Comparison of ENCODE assay signal across 8 cellular contexts in genomic region chr9:91100878-91101450, GRCh38.
DNase-seq lines count a peak whose midpoint lies in the region; ATAC-seq and TF ChIP-seq lines count a peak whose summit lies in the region.

No MANE protein-coding gene starts in this region.

- peaks cover 68% of the 10 kb centered on the region for H3K4me1 Mint-ChIP-seq in activated T-helper 2 cell treated with anti-CD3 and anti-CD28 coated beads, Interferon-gamma antibody, Interleukin-2, Interleukin-4, amounts not matched to agents 10 μg/mL and 5 μg/mL and 100 μg/mL, durations not matched to agents 14 hours and 24 hours and 36 hours (ENCODE audit: low read depth)
- H3K4me1 Mint-ChIP-seq in stimulated activated effector memory CD8-positive, alpha-beta T cell treated with anti-CD3 and anti-CD28 coated beads, Interleukin-12 subunit alpha, Interleukin-12 subunit beta, amount 100 ng/mL, for 72 hours = peaks cover 77% of the 10 kb centered on the region

- no peaks in the 10 kb centered on the region for H3K27me3 Mint-ChIP-seq in activated T-helper 2 cell treated with anti-CD3 and anti-CD28 coated beads, Interferon-gamma antibody, Interleukin-2, Interleukin-4, amounts not matched to agents 10 μg/mL and 5 μg/mL and 100 μg/mL, durations not matched to agents 14 hours and 24 hours and 36 hours (ENCODE audit: low read depth)

- peak overlapping the region; percentile 93 for H3K27ac Mint-ChIP-seq in activated T-helper 2 cell treated with anti-CD3 and anti-CD28 coated beads, Interferon-gamma antibody, Interleukin-2, Interleukin-4, amounts not matched to agents 10 μg/mL and 5 μg/mL and 100 μg/mL, durations not matched to agents 14 hours and 24 hours and 36 hours
- peak overlapping the region; percentile 94 for H3K27ac Mint-ChIP-seq in stimulated activated effector memory CD8-positive, alpha-beta T cell treated with anti-CD3 and anti-CD28 coated beads, Interleukin-12 subunit alpha, Interleukin-12 subunit beta, amount 100 ng/mL, for 72 hours

- H3K27me3 ChIP-seq in right atrium auricular region = no peaks in the 10 kb centered on the region

- peak overlapping the region; percentile 78 for H3K4me3 Mint-ChIP-seq in activated T-helper 2 cell treated with anti-CD3 and anti-CD28 coated beads, Interferon-gamma antibody, Interleukin-2, Interleukin-4, amounts not matched to agents 10 μg/mL and 5 μg/mL and 100 μg/mL, durations not matched to agents 14 hours and 24 hours and 36 hours (ENCODE audit: low read depth)
- H3K4me3 Mint-ChIP-seq in stimulated activated effector memory CD8-positive, alpha-beta T cell treated with anti-CD3 and anti-CD28 coated beads, Interleukin-12 subunit alpha, Interleukin-12 subunit beta, amount 100 ng/mL, for 72 hours = peak overlapping the region; percentile 91

- H3K27ac ChIP-seq in right atrium auricular region = peak overlapping the region; percentile 86 to 92

- H3K36me3 ChIP-seq in right atrium auricular region = no peaks in the 10 kb centered on the region

- ATAC-seq in stimulated activated effector memory CD8-positive, alpha-beta T cell treated with anti-CD3 and anti-CD28 coated beads, Interleukin-12 subunit alpha, Interleukin-12 subunit beta, amount 100 ng/mL, for 72 hours = no peak
- no peak for ATAC-seq in GM18870 (IDR thresholded peaks at IDR 0.05; ENCODE audit: unreplicated experiment)
- ATAC-seq in GM21723 (IDR thresholded peaks at IDR 0.05; ENCODE audit: unreplicated experiment) = no peak

- no peaks in the 10 kb centered on the region for H3K9me3 ChIP-seq in right atrium auricular region

- no peak overlapping the region for H3K4me3 ChIP-seq in right atrium auricular region

- intact Hi-C loops in activated T-helper 2 cell treated with anti-CD3 and anti-CD28 coated beads, Interferon-gamma antibody, Interleukin-2, Interleukin-4, amounts not matched to agents 10 μg/mL and 5 μg/mL and 100 μg/mL, durations not matched to agents 14 hours and 24 hours and 36 hours (cut with micrococcal nuclease) = loop anchor here (1.0 to 5.0 kb wide), 9 partner anchors 30 to 318 kb away; no protein-coding TSS in a partner anchor

- H3K4me1 ChIP-seq in right atrium auricular region = peaks cover 0 to 45% of the 10 kb centered on the region in 2 donors

- no peaks in the 10 kb centered on the region for H3K9me3 Mint-ChIP-seq in activated T-helper 2 cell treated with anti-CD3 and anti-CD28 coated beads, Interferon-gamma antibody, Interleukin-2, Interleukin-4, amounts not matched to agents 10 μg/mL and 5 μg/mL and 100 μg/mL, durations not matched to agents 14 hours and 24 hours and 36 hours
- peaks cover 6% of the 10 kb centered on the region for H3K9me3 Mint-ChIP-seq in stimulated activated effector memory CD8-positive, alpha-beta T cell treated with anti-CD3 and anti-CD28 coated beads, Interleukin-12 subunit alpha, Interleukin-12 subunit beta, amount 100 ng/mL, for 72 hours

- peaks cover 77% of the 10 kb centered on the region for H3K36me3 Mint-ChIP-seq in activated T-helper 2 cell treated with anti-CD3 and anti-CD28 coated beads, Interferon-gamma antibody, Interleukin-2, Interleukin-4, amounts not matched to agents 10 μg/mL and 5 μg/mL and 100 μg/mL, durations not matched to agents 14 hours and 24 hours and 36 hours (ENCODE audit: low read depth)
- peaks cover 38% of the 10 kb centered on the region for H3K36me3 Mint-ChIP-seq in stimulated activated effector memory CD8-positive, alpha-beta T cell treated with anti-CD3 and anti-CD28 coated beads, Interleukin-12 subunit alpha, Interleukin-12 subunit beta, amount 100 ng/mL, for 72 hours

- TF ChIP-seq CTCF in right atrium auricular region (IDR thresholded peaks at IDR 0.05) = no peak

- DNase-seq in HuH-7.5 (ENCODE audit: low spot score) (peak; percentile 43), right atrium auricular region (ENCODE audit: low spot score) (peak; percentile 74), COR-L47 (lab: John Stamatoyannopoulos, UW) (no peak), NCI-H1417 (lab: John Stamatoyannopoulos, UW) (no peak)
- no peak for DNase-seq in activated T-helper 2 cell treated with anti-CD3 and anti-CD28 coated beads, Interferon-gamma antibody, Interleukin-2, Interleukin-4, amounts not matched to agents 10 μg/mL and 5 μg/mL and 100 μg/mL, durations not matched to agents 14 hours and 24 hours and 36 hours (ENCODE audit: low spot score)
- no peak for DNase-seq in stimulated activated effector memory CD8-positive, alpha-beta T cell treated with anti-CD3 and anti-CD28 coated beads, Interleukin-12 subunit alpha, Interleukin-12 subunit beta, amount 100 ng/mL, for 72 hours (ENCODE audit: low spot score in 2 of 2)

Comparison
In these comparisons a context has a peak if more than half of its experiments do, and no peak if none do; other contexts are left out.
1. DNase-seq: peak in HuH-7.5 (single experiment) and right atrium auricular region (single experiment); none in activated T-helper 2 cell treated with anti-CD3 and anti-CD28 coated beads, Interferon-gamma antibody, Interleukin-2, Interleukin-4, amounts not matched to agents 10 μg/mL and 5 μg/mL and 100 μg/mL, durations not matched to agents 14 hours and 24 hours and 36 hours (single experiment), stimulated activated effector memory CD8-positive, alpha-beta T cell treated with anti-CD3 and anti-CD28 coated beads, Interleukin-12 subunit alpha, Interleukin-12 subunit beta, amount 100 ng/mL, for 72 hours (0 of 2), COR-L47 (single experiment) and NCI-H1417 (0 of 3).